In the genomic region with DNA sequence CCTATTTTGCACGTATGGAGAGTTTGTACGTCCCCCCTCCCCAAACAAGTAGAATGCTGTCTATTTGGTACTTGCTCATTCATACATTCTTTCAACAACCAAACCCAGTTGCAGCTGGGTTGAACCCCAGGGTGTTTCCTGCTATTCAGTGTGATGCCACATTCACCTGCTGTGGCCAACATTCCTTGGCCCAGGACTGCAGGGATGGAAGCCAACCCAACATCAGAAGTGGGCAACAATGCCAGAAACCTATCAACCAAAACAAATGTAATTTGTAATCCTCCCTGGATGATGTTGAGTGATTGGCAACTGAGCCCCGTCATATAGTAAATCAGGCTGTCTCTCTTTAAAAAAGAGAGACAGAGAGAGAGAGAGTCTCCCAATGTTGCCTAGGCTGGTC, we compare ENCODE assay signal across 11 cellular contexts. TPM values are rescaled to one million over a fixed set of nuclear protein-coding genes. Genes with fewer than 3 reads are reported as not detected.
DNase-seq lines count a peak whose midpoint lies in the region; ATAC-seq and TF ChIP-seq lines count a peak whose summit lies in the region.
"Had no signal": no experiment of that assay in that cellular context is flagged by ENCODE, and none has a peak within 500 bp of the region (broad histone marks: within the 10 kb centered on the region; RNA-seq: fewer than 3 reads in every experiment).

No MANE protein-coding gene starts in this region.

- H3K27ac Mint-ChIP-seq in osteocyte (ENCODE audit: unreplicated experiment), result peak overlapping the region; percentile 99

- no peaks in the 10 kb centered on the region for H3K9me2 ChIP-seq in PC-9 (ENCODE audit: insufficient read depth)

- intact Hi-C loops in PC-9 (cut with micrococcal nuclease; ENCODE audit: unreplicated experiment), result loop anchor here (1.0 to 5.0 kb wide), 3 partner anchors 32 to 134 kb away; a partner anchor contains a TSS
- intact Hi-C loops in left lung (cut with DNase I), result no loop called here
- intact Hi-C loops in mucosa of descending colon (cut with DNase I, micrococcal nuclease), result no loop called here

- peak overlapping the region; percentile 98 for H3K27ac ChIP-seq in PC-9
- no peak overlapping the region for H3K27ac ChIP-seq in left lung

- H4K20me1 ChIP-seq in PC-9 (ENCODE audit: insufficient read depth), result no peaks in the 10 kb centered on the region

- H3K27me3 Mint-ChIP-seq in osteocyte (ENCODE audit: unreplicated experiment), result no peaks in the 10 kb centered on the region

- peaks cover 92% of the 10 kb centered on the region for H3K4me1 Mint-ChIP-seq in osteocyte (ENCODE audit: unreplicated experiment)

- in situ Hi-C loops in G401 (cut with HindIII; ENCODE audit: low sequenced_read_pairs), result no loop called here

- peaks cover 100% of the 10 kb centered on the region for H3K4me1 ChIP-seq in PC-9 (replicated peaks; ENCODE audit: insufficient read depth)
- peaks cover 0 to 15% of the 10 kb centered on the region in 2 donors for H3K4me1 ChIP-seq in left lung
- H3K4me1 ChIP-seq in mucosa of descending colon (ENCODE audit: low read depth), result no peaks in the 10 kb centered on the region

- POLR2A ChIA-PET in PC-9 (lab: Charles Lee; ENCODE audit: unreplicated experiment), result interaction anchor here (0.6 kb wide), 1 partner anchor 29 kb away, joined by 6 read pairs; no protein-coding TSS in a partner anchor

- H3K9me3 ChIP-seq in PC-9 (ENCODE audit: insufficient read depth, low read depth) (no peaks in the 10 kb centered on the region), left lung (no peaks in the 10 kb centered on the region), mucosa of descending colon (no peaks in the 10 kb centered on the region)
- H3K9me3 ChIP-seq: adrenal gland had no signal

- H3K79me2 ChIP-seq in PC-9 (ENCODE audit: low read depth), result peaks cover 81% of the 10 kb centered on the region

- H3K4me3 Mint-ChIP-seq in osteocyte (ENCODE audit: unreplicated experiment), result peak overlapping the region; percentile 44

- no peak overlapping the region for H2AFZ ChIP-seq in PC-9

- no peaks in the 10 kb centered on the region for H3K9me3 Mint-ChIP-seq in osteocyte (ENCODE audit: unreplicated experiment)

- H3F3A ChIP-seq in PC-9 (ENCODE audit: insufficient read depth, low read depth), result peaks cover 62% of the 10 kb centered on the region

- H3K36me3 ChIP-seq in PC-9 (ENCODE audit: low read depth) (peaks cover 8% of the 10 kb centered on the region), left lung (no peaks in the 10 kb centered on the region), mucosa of descending colon (ENCODE audit: low read depth) (no peaks in the 10 kb centered on the region)
- H3K36me3 ChIP-seq: adrenal gland had no signal

- DNase-seq in G401 (ENCODE audit: low spot score) (peak; percentile 7), PC-9 (peak in 1 of 2 experiments; percentile 58), cardiac fibroblast (ENCODE audit: low read depth in 2 of 2) (peak; percentile 38 to 49), osteocyte (ENCODE audit: extremely low spot score, unreplicated experiment) (no peak), NCI-H82 (lab: John Stamatoyannopoulos, UW) (no peak), left lung (no peak), mucosa of descending colon (no peak)
- DNase-seq: activated CD4-positive, alpha-beta T cell treated with anti-CD3 and anti-CD28 coated beads for 1 hour; adrenal gland; NCI-H1436 had no signal

- no TSS peak for BruUV-seq in PC-9 (replicated peaks; lab: Mats Ljungman, UMichigan)

- peaks cover 18% of the 10 kb centered on the region for H3K36me3 Mint-ChIP-seq in osteocyte (ENCODE audit: unreplicated experiment)

- H3K4me3 ChIP-seq in PC-9, result peak overlapping the region; percentile 20; the same call in 1 of the 2 replicates
- H3K4me3 ChIP-seq in cardiac fibroblast (replicated peaks in 1 of 2; ENCODE audit: low read depth in 2 of 2, low read length in 2 of 2), result no peak overlapping the region
- no peak overlapping the region for H3K4me3 ChIP-seq in left lung
- H3K4me3 ChIP-seq in mucosa of descending colon, result no peak overlapping the region
- H3K4me3 ChIP-seq: adrenal gland had no signal

- peak overlapping the region; percentile 98 for H3K4me2 ChIP-seq in PC-9

- CTCF ChIA-PET in PC-9 (lab: Charles Lee), result no interaction called here

- H3K27me3 ChIP-seq in PC-9 (ENCODE audit: insufficient read depth, low read depth) (no peaks in the 10 kb centered on the region), left lung (peaks cover 0 to 5% of the 10 kb centered on the region in 2 donors)
- H3K27me3 ChIP-seq: adrenal gland had no signal

- TF ChIP-seq CTCF in PC-9 (conservative IDR thresholded peaks at IDR 0.05) (no peak), cardiac fibroblast (IDR thresholded peaks at IDR 0.05; ENCODE audit: low read depth, low read length) (no peak), osteocyte (IDR thresholded peaks at IDR 0.05) (no peak), left lung (IDR thresholded peaks at IDR 0.05) (no peak), mucosa of descending colon (IDR thresholded peaks at IDR 0.05) (no peak)

- ATAC-seq in HG03520 (IDR thresholded peaks at IDR 0.05; ENCODE audit: unreplicated experiment), result no peak
- ATAC-seq in left lung, result no peak
- ATAC-seq in mucosa of descending colon, result no peak

RNA-seq across cellular contexts. Expression of a gene that starts 8.9 kb away (rescaled TPM):
- 11.0 and 11.5 TPM in 2 replicates for total RNA-seq in G401 (2014; rRNA removed; shearing (Covaris generic))
- total RNA-seq in PC-9 (2021) (84.6 and 90.4 TPM in 2 replicates), osteocyte (193 and 197 TPM in 2 replicates), left lung (1 to 10 TPM; 9.1 to 10.0 TPM), mucosa of descending colon (10 to 100 TPM; 29.0 to 75.8 (median 29.7) TPM)

Comparison
In these comparisons a context has a peak if more than half of its experiments do, and no peak if none do; other contexts are left out.
1. DNase-seq: peak in G401 (single experiment) and cardiac fibroblast (2 of 2); none in osteocyte (single experiment), NCI-H82 (single experiment), left lung (0 of 2) and mucosa of descending colon (0 of 3).